Comparison of ENCODE assay signal across 16 cellular contexts in the genomic region with DNA sequence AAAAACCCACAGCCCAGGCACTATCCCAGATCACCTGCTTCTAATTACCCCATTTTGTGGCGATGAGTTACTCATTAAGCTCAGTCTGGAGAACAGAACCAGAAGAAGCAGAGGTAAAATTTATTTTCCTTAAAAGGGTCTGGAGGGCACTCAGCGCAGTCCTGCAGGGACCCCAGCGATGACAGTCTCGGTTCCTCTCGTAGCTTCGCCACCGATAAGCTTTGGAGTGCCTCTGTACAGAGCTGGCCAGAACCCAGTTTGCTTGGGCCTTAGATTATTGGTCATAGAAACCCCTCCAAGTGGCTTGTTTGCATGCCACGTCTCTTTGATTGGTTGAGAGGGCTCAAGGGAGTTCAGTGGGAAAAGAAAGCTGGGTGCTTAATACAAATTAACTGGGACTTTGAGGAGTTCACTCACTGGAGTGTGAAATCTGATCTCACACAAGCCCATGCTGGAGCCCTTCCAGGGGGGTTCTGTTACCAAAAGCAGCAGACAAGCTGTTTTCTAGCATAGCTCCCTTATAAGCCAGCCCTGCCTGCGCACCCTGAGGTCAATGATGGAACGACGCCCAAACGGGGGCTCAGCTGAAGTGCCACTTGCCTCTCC.
DNase-seq lines count a peak whose midpoint lies in the region; ATAC-seq and TF ChIP-seq lines count a peak whose summit lies in the region.
"Had no signal": no experiment of that assay in that cellular context is flagged by ENCODE, and none has a peak within 500 bp of the region (broad histone marks: within the 10 kb centered on the region; RNA-seq: fewer than 3 reads in every experiment).

No MANE protein-coding gene starts in this region.

- no peak overlapping the region for H3K27ac ChIP-seq in iPS DF 6.9 (ENCODE audit: low read length)
- no peak overlapping the region for H3K27ac ChIP-seq in upper lobe of right lung
- no peak overlapping the region for H3K27ac ChIP-seq in naive thymus-derived CD4-positive, alpha-beta T cell (ENCODE audit: low read depth, low read length)
- H3K27ac ChIP-seq: SJSA1 had no signal

- CTCF ChIA-PET in Caco-2 (lab: Charles Lee): no interaction called here
- CTCF ChIA-PET in naive thymus-derived CD4-positive, alpha-beta T cell (lab: Charles Lee): no interaction called here

- H3K27ac Mint-ChIP-seq in activated CD4-positive, alpha-beta T cell treated with anti-CD3 and anti-CD28 coated beads, Interleukin-2, amount 10 ng/mL, durations not matched to agents 24 days and 14 days: no peak overlapping the region
- H3K27ac Mint-ChIP-seq in Caco-2 (ENCODE audit: unreplicated experiment): no peak overlapping the region
- no peak overlapping the region for H3K27ac Mint-ChIP-seq in naive thymus-derived CD4-positive, alpha-beta T cell
- H3K27ac Mint-ChIP-seq: immature natural killer cell had no signal

- no peak for TF ChIP-seq CTCF in upper lobe of right lung (IDR thresholded peaks at IDR 0.05)
- peak in 1 of 2 experiments; percentile 0 for TF ChIP-seq CTCF in Caco-2 (IDR thresholded peaks at IDR 0.05; ENCODE audit: insufficient read depth in 1 of 2, low read depth in 1 of 2, low read length in 1 of 2, severe bottlenecking in 1 of 2, unreplicated experiment in 1 of 2)

- H3K9me3 ChIP-seq in iPS DF 6.9 (ENCODE audit: control insufficient read depth, insufficient read depth, low read length): peaks cover 1% of the 10 kb centered on the region; the same call in 1 of the 2 replicates
- no peaks in the 10 kb centered on the region for H3K9me3 ChIP-seq in upper lobe of right lung
- H3K9me3 ChIP-seq in Caco-2: no peaks in the 10 kb centered on the region
- peaks cover 0 to 3% (median 0%) of the 10 kb centered on the region in 3 experiments for H3K9me3 ChIP-seq in naive thymus-derived CD4-positive, alpha-beta T cell (ENCODE audit: control insufficient read depth in 2 of 3, low read length in 3 of 3)

- H3K4me3 ChIP-seq in iPS DF 6.9 (ENCODE audit: low read length) (no peak overlapping the region), upper lobe of right lung (peak overlapping the region; percentile 25), Caco-2 (ENCODE audit: low read depth, low read length) (no peak overlapping the region)
- H3K4me3 ChIP-seq in naive thymus-derived CD4-positive, alpha-beta T cell (ENCODE audit: low read length): no peak overlapping the region
- H3K4me3 ChIP-seq: SJSA1 had no signal

- intact Hi-C loops in activated CD4-positive, alpha-beta T cell treated with anti-CD3 and anti-CD28 coated beads, Interleukin-2, amount 10 ng/mL, durations not matched to agents 24 days and 14 days (cut with micrococcal nuclease): no loop called here
- intact Hi-C loops in upper lobe of right lung (cut with DNase I) (no loop called here), Caco-2 (cut with micrococcal nuclease; ENCODE audit: unreplicated experiment) (no loop called here)
- intact Hi-C loops in naive thymus-derived CD4-positive, alpha-beta T cell (cut with micrococcal nuclease): no loop called here

- no peaks in the 10 kb centered on the region for H3K4me1 Mint-ChIP-seq in activated CD4-positive, alpha-beta T cell treated with anti-CD3 and anti-CD28 coated beads, Interleukin-2, amount 10 ng/mL, durations not matched to agents 24 days and 14 days
- H3K4me1 Mint-ChIP-seq in Caco-2 (ENCODE audit: low read depth, unreplicated experiment): peaks cover 6% of the 10 kb centered on the region
- H3K4me1 Mint-ChIP-seq in naive thymus-derived CD4-positive, alpha-beta T cell: no peaks in the 10 kb centered on the region
- H3K4me1 Mint-ChIP-seq: immature natural killer cell, neural crest cell had no signal

- no peaks in the 10 kb centered on the region for H3K4me1 ChIP-seq in iPS DF 6.9 (ENCODE audit: control insufficient read depth, insufficient read depth, low read length)
- H3K4me1 ChIP-seq in upper lobe of right lung: peaks cover 10% of the 10 kb centered on the region
- 0 out of 2 replicates have a peak, but pooled peaks cover 8% of the 10 kb centered on the region for H3K4me1 ChIP-seq in Caco-2
- no peaks in the 10 kb centered on the region for H3K4me1 ChIP-seq in naive thymus-derived CD4-positive, alpha-beta T cell (ENCODE audit: control insufficient read depth in 2 of 2, insufficient read depth in 2 of 2, low read length in 2 of 2)
- H3K4me1 ChIP-seq: SJSA1 had no signal

- H3K36me3 ChIP-seq in iPS DF 6.9 (ENCODE audit: control insufficient read depth, insufficient read depth, low read length) (no peaks in the 10 kb centered on the region), upper lobe of right lung (no peaks in the 10 kb centered on the region), Caco-2 (ENCODE audit: control insufficient read depth, insufficient read depth, low read length) (no peaks in the 10 kb centered on the region)
- H3K36me3 ChIP-seq in naive thymus-derived CD4-positive, alpha-beta T cell (ENCODE audit: control insufficient read depth in 2 of 3, insufficient read depth in 3 of 3, low read length in 3 of 3): no peaks in the 10 kb centered on the region
- H3K36me3 ChIP-seq: SJSA1 had no signal

- BruUV-seq in Caco-2 (replicated peaks; lab: Mats Ljungman, UMichigan): no TSS peak

- peak; percentile 72 for ATAC-seq in upper lobe of right lung
- no peak for ATAC-seq in naive thymus-derived CD4-positive, alpha-beta T cell
- ATAC-seq: stimulated activated naive CD8-positive, alpha-beta T cell treated with anti-CD3 and anti-CD28 coated beads, Interleukin-15, Interleukin-2, amounts not matched to agents 100 U/mL and 50 U/mL, for 24 hours had no signal

- H3K27me3 ChIP-seq in iPS DF 6.9 (ENCODE audit: control insufficient read depth, insufficient read depth, low read length): no peaks in the 10 kb centered on the region
- no peaks in the 10 kb centered on the region for H3K27me3 ChIP-seq in upper lobe of right lung
- no peaks in the 10 kb centered on the region for H3K27me3 ChIP-seq in Caco-2 (replicated peaks; ENCODE audit: control insufficient read depth, insufficient read depth, low read length)
- no peaks in the 10 kb centered on the region for H3K27me3 ChIP-seq in naive thymus-derived CD4-positive, alpha-beta T cell (ENCODE audit: control insufficient read depth in 2 of 2, insufficient read depth in 2 of 2, low read length in 2 of 2)
- H3K27me3 ChIP-seq: SJSA1 had no signal

- peak; percentile 45 for DNase-seq in activated CD4-positive, alpha-beta T cell treated with anti-CD3 and anti-CD28 coated beads, Interleukin-2, amount 10 ng/mL, durations not matched to agents 24 days and 14 days
- no peak for DNase-seq in activated CD4-positive, alpha-beta T cell treated with anti-CD3 and anti-CD28 coated beads for 48 hours
- DNase-seq in NCI-H510A treated with DMSO at 0.1 percent for 48 hours (lab: John Stamatoyannopoulos, UW) (peak; percentile 74), iPS DF 6.9 (ENCODE audit: low read depth, low spot score) (peak; percentile 29), upper lobe of right lung (peak; percentile 73), NCI-H2227 (lab: John Stamatoyannopoulos, UW; ENCODE audit: unreplicated experiment) (no peak), Caco-2 (no peak)
- no peak for DNase-seq in naive thymus-derived CD4-positive, alpha-beta T cell
- DNase-seq: activated naive CD4-positive, alpha-beta T cell treated with Interleukin-2 at 50 U/mL for 16 hours; cerebellar nuclear complex; immature natural killer cell; NCI-H2227 treated with DMSO at 0.1 percent for 48 hours; stimulated activated CD4-positive, alpha-beta T cell treated with anti-CD3 and anti-CD28 coated beads, Interleukin-1b, Interleukin-23, amount 100 ng/mL, for 48 hours; stimulated activated naive CD8-positive, alpha-beta T cell treated with anti-CD3 and anti-CD28 coated beads, Interleukin-15, Interleukin-2, amounts not matched to agents 100 U/mL and 50 U/mL, for 24 hours had no signal

- peaks cover 11% of the 10 kb centered on the region for H3K9me3 Mint-ChIP-seq in activated CD4-positive, alpha-beta T cell treated with anti-CD3 and anti-CD28 coated beads, Interleukin-2, amount 10 ng/mL, durations not matched to agents 24 days and 14 days
- peaks cover 16% of the 10 kb centered on the region for H3K9me3 Mint-ChIP-seq in Caco-2 (ENCODE audit: unreplicated experiment)
- peaks cover 0 to 13% (median 5%) of the 10 kb centered on the region in 11 donors for H3K9me3 Mint-ChIP-seq in naive thymus-derived CD4-positive, alpha-beta T cell

- peaks cover 11% of the 10 kb centered on the region for H3K27me3 Mint-ChIP-seq in activated CD4-positive, alpha-beta T cell treated with anti-CD3 and anti-CD28 coated beads, Interleukin-2, amount 10 ng/mL, durations not matched to agents 24 days and 14 days
- no peaks in the 10 kb centered on the region for H3K27me3 Mint-ChIP-seq in Caco-2 (ENCODE audit: insufficient read depth, unreplicated experiment)
- H3K27me3 Mint-ChIP-seq in naive thymus-derived CD4-positive, alpha-beta T cell: peaks cover 0 to 11% (median 3%) of the 10 kb centered on the region in 5 donors

- no peaks in the 10 kb centered on the region for H3K36me3 Mint-ChIP-seq in activated CD4-positive, alpha-beta T cell treated with anti-CD3 and anti-CD28 coated beads, Interleukin-2, amount 10 ng/mL, durations not matched to agents 24 days and 14 days (ENCODE audit: low read depth)
- no peaks in the 10 kb centered on the region for H3K36me3 Mint-ChIP-seq in Caco-2 (ENCODE audit: insufficient read depth, unreplicated experiment)
- peaks cover 0 to 3% (median 0%) of the 10 kb centered on the region in 5 donors for H3K36me3 Mint-ChIP-seq in naive thymus-derived CD4-positive, alpha-beta T cell
- H3K36me3 Mint-ChIP-seq: immature natural killer cell had no signal

- no peak overlapping the region for H3K4me3 Mint-ChIP-seq in activated CD4-positive, alpha-beta T cell treated with anti-CD3 and anti-CD28 coated beads, Interleukin-2, amount 10 ng/mL, durations not matched to agents 24 days and 14 days
- no peak overlapping the region for H3K4me3 Mint-ChIP-seq in Caco-2 (ENCODE audit: unreplicated experiment)
- no peak overlapping the region for H3K4me3 Mint-ChIP-seq in naive thymus-derived CD4-positive, alpha-beta T cell
- H3K4me3 Mint-ChIP-seq: immature natural killer cell, neural crest cell had no signal

- POLR2A ChIA-PET in Caco-2 (lab: Charles Lee): no interaction called here
- POLR2A ChIA-PET in naive thymus-derived CD4-positive, alpha-beta T cell (lab: Charles Lee): no interaction called here

- no CpG with 5 or more reads among the region's 12 CpGs for WGBS in iPS DF 6.9 (ENCODE audit: insufficient coverage, insufficient read length)

Comparison
In these comparisons a context has a peak if more than half of its experiments do, and no peak if none do; other contexts are left out.
1. DNase-seq: peak in activated CD4-positive, alpha-beta T cell treated with anti-CD3 and anti-CD28 coated beads, Interleukin-2, amount 10 ng/mL, durations not matched to agents 24 days and 14 days (single experiment), NCI-H510A treated with DMSO at 0.1 percent for 48 hours (single experiment), iPS DF 6.9 (single experiment) and upper lobe of right lung (single experiment); none in activated CD4-positive, alpha-beta T cell treated with anti-CD3 and anti-CD28 coated beads for 48 hours (single experiment), NCI-H2227 (single experiment), Caco-2 (0 of 2) and naive thymus-derived CD4-positive, alpha-beta T cell (0 of 9).